Comparison of ENCODE assay signal across 15 cellular contexts in genomic region chr2:33021542-33022259, GRCh38.
DNase-seq lines count a peak whose midpoint lies in the region; ATAC-seq, FAIRE-seq and TF ChIP-seq lines count a peak whose summit lies in the region.
"Had no signal": no experiment of that assay in that cellular context is flagged by ENCODE, and none has a peak within 500 bp of the region (broad histone marks: within the 10 kb centered on the region; RNA-seq: fewer than 3 reads in every experiment).

No MANE protein-coding gene starts in this region.

- peak overlapping the region; percentile 25; the same call in 1 of the 2 replicates for H2AFZ ChIP-seq in GM23248
- peak overlapping the region; percentile 36 for H2AFZ ChIP-seq in K562 (ENCODE audit: low read depth, low read length)

- H3K9me3 ChIP-seq in GM23248 (ENCODE audit: low read depth) (no peaks in the 10 kb centered on the region), K562 (replicated peaks; ENCODE audit: control insufficient read depth, insufficient read depth, low read depth, low read length) (peaks cover 6% of the 10 kb centered on the region; the same call in 1 of the 2 replicates), heart right ventricle (peaks cover 0 to 9% (median 5%) of the 10 kb centered on the region in 11 donors), gastrocnemius medialis (no peaks in the 10 kb centered on the region)

- intact Hi-C loops in K562 (cut with micrococcal nuclease) (loop anchor here (5.0 kb wide), 1 partner anchor 59 kb away; no protein-coding TSS in a partner anchor), heart right ventricle (cut with DNase I) (loop anchor here in 1 of 10 donors (10.0 kb wide), 2 partner anchors 77 to 467 kb away; partner anchors contain the start of gene LTBP1), gastrocnemius medialis (cut with DNase I; ENCODE audit: low total_unique reads) (loop anchor here (2.0 to 5.0 kb wide), 2 partner anchors 75 to 111 kb away; partner anchors contain the start of gene LTBP1)

- WGBS in GM23248 (ENCODE audit: low coverage in 1 of 2, low lambda C conversion rate in 2 of 2, missing lambda C conversion rate in 2 of 2), 2 experiments, result 40 to 46% methylated on average over 5 of the region's 5 CpGs
- 16% methylated on average over 5 of the region's 5 CpGs for WGBS in K562 (ENCODE audit: insufficient coverage, low coverage, missing lambda C conversion rate)
- 17 to 25% methylated on average over 5 of the region's 5 CpGs for WGBS in heart right ventricle, 2 donors

- POLR2A ChIA-PET in K562 (lab: Yijun Ruan, JAX), result interaction anchor here (1.4 kb wide), 1 partner anchor 15 kb away, joined by 4 read pairs; no protein-coding TSS in a partner anchor

- H3K4me2 ChIP-seq in GM23248 (ENCODE audit: unreplicated experiment), result peak overlapping the region; percentile 44
- H3K4me2 ChIP-seq in K562 (ENCODE audit: insufficient read depth, low read length), result peak overlapping the region; percentile 45; the same call in 1 of the 2 replicates

- TF ChIP-seq EP300 in K562 (IDR thresholded peaks at IDR 0.05; ENCODE audit: low read length), result no peak; the same call in 1 of the 2 replicates

- TF ChIP-seq CTCF in K562 (IDR thresholded peaks at IDR 0.05 in 2 of 3, conservative IDR thresholded peaks at IDR 0.05 in 1 of 3; ENCODE audit: insufficient read depth in 2 of 3, low read depth in 1 of 3, low read length in 3 of 3) (no peak), heart right ventricle (IDR thresholded peaks at IDR 0.05) (no peak), gastrocnemius medialis (IDR thresholded peaks at IDR 0.05 in 4 of 5, conservative IDR thresholded peaks at IDR 0.05 in 1 of 5) (no peak)

- H3F3A ChIP-seq in GM23248 (ENCODE audit: insufficient read depth), result peaks cover 43% of the 10 kb centered on the region

- H3K27ac ChIP-seq in GM23248, result no peak overlapping the region
- H3K27ac ChIP-seq in K562 (ENCODE audit: extremely low read depth, low read depth, low read length), result peak overlapping the region; percentile 76
- peak overlapping the region in 9 of 10 donors; percentile 1 to 76 (median 66) for H3K27ac ChIP-seq in heart right ventricle
- peak overlapping the region; percentile 63 to 84 (median 70) for H3K27ac ChIP-seq in gastrocnemius medialis

- in situ Hi-C loops in GM23248 (cut with MboI) (no loop called here), K562 (cut with MboI) (no loop called here), gastrocnemius medialis (cut with MboI; ENCODE audit: low sequenced_read_pairs in 4 of 4) (loop anchor here in 1 of 4 donors (10.0 kb wide), 1 partner anchor 237 kb away; no protein-coding TSS in a partner anchor)

- no peak for TF ChIP-seq POLR2A in K562 (conservative IDR thresholded peaks at IDR 0.05)
- no peak for TF ChIP-seq POLR2A in gastrocnemius medialis (IDR thresholded peaks at IDR 0.05)

- H3K36me3 ChIP-seq in GM23248 (ENCODE audit: low read depth) (no peaks in the 10 kb centered on the region), K562 (ENCODE audit: control insufficient read depth, insufficient read depth, low read length) (no peaks in the 10 kb centered on the region), heart right ventricle (peaks cover 0 to 8% (median 0%) of the 10 kb centered on the region in 9 donors), gastrocnemius medialis (no peaks in the 10 kb centered on the region)

- no peaks in the 10 kb centered on the region for H3K9me1 ChIP-seq in K562 (ENCODE audit: control insufficient read depth, insufficient read depth, low read length)

- H3K27me3 ChIP-seq in GM23248 (replicated peaks; ENCODE audit: insufficient read depth) (no peaks in the 10 kb centered on the region), K562 (ENCODE audit: control insufficient read depth in 2 of 2, insufficient read depth in 2 of 2, low read length in 2 of 2) (no peaks in the 10 kb centered on the region), heart right ventricle (no peaks in the 10 kb centered on the region), gastrocnemius medialis (no peaks in the 10 kb centered on the region)

- FAIRE-seq in K562 (lab: Jason Lieb, UNC), result peak; percentile 62

- DNase-seq in GM23248 (peak; percentile 74), K562 (ENCODE audit: extremely low read depth in 1 of 4, low spot score in 3 of 4) (peak in 1 of 4 experiments; percentile 42), heart right ventricle (no peak), gastrocnemius medialis (peak in 1 of 2 donors; percentile 24), OCI-M2 (lab: John Stamatoyannopoulos, UW; ENCODE audit: unreplicated experiment) (no peak)
- DNase-seq: activated CD8-positive, alpha-beta memory T cell treated with anti-CD3 and anti-CD28 coated beads, Interleukin-2, amount 10 ng/mL, durations not matched to agents 7 days and 5 days; activated naive CD8-positive, alpha-beta T cell treated with anti-CD3 and anti-CD28 coated beads for 36 hours; GDM1; NCI-H187; NCI-H774; SHP77; stimulated activated CD4-positive, alpha-beta T cell treated with anti-CD3 and anti-CD28 coated beads, Interleukin-4, amount 100 ng/mL, for 4 hours had no signal

- no peak overlapping the region for H3K9ac ChIP-seq in GM23248
- H3K9ac ChIP-seq in K562 (ENCODE audit: insufficient read depth in 1 of 2, low read depth in 2 of 2, low read length in 2 of 2), result peak overlapping the region in 1 of 2 experiments; percentile 9; a peak in 1 of 4 replicates

- H3K4me1 ChIP-seq in GM23248 (ENCODE audit: insufficient read depth) (peaks cover 35% of the 10 kb centered on the region), K562 (replicated peaks in 1 of 2; ENCODE audit: control insufficient read depth in 2 of 2, insufficient read depth in 2 of 2, low read length in 2 of 2) (peaks cover 10 to 45% of the 10 kb centered on the region in 2 experiments; a peak in 4 of 5 replicates), heart right ventricle (peaks cover 0 to 44% (median 26%) of the 10 kb centered on the region in 9 donors), gastrocnemius medialis (peaks cover 31 to 32% of the 10 kb centered on the region in 2 donors)

- H3K79me2 ChIP-seq in GM23248 (ENCODE audit: insufficient read depth) (no peaks in the 10 kb centered on the region), K562 (ENCODE audit: control insufficient read depth, insufficient read depth, low read length) (no peaks in the 10 kb centered on the region; the same call in 2 of the 3 replicates)

- no peak overlapping the region for H3K4me3 ChIP-seq in GM23248
- no peak overlapping the region for H3K4me3 ChIP-seq in K562
- no peak overlapping the region for H3K4me3 ChIP-seq in heart right ventricle
- H3K4me3 ChIP-seq in gastrocnemius medialis, result peak overlapping the region in 1 of 4 donors; percentile 8

- no peak for TF ChIP-seq RAD21 in K562 (CRISPR knock-in tag; conservative IDR thresholded peaks at IDR 0.05 in 1 of 2, IDR thresholded peaks at IDR 0.05 in 1 of 2)

- CTCF ChIA-PET in K562 (lab: Yijun Ruan, JAX; ENCODE audit: low intra/inter-chr PET ratio), result no interaction called here

- BruUV-seq in K562 (replicated peaks; lab: Mats Ljungman, UMichigan), result no TSS peak

- no peaks in the 10 kb centered on the region for H4K20me1 ChIP-seq in GM23248 (ENCODE audit: insufficient read depth)
- H4K20me1 ChIP-seq in K562 (replicated peaks; ENCODE audit: control insufficient read depth, insufficient read depth, low read length), result no peaks in the 10 kb centered on the region

- ATAC-seq in K562, result no peak
- peak in 6 of 8 donors; percentile 28 to 64 (median 44) for ATAC-seq in heart right ventricle
- peak; percentile 71 to 81 for ATAC-seq in gastrocnemius medialis
- ATAC-seq in GM18873 (IDR thresholded peaks at IDR 0.05; ENCODE audit: low FRiP score, unreplicated experiment), result no peak
- no peak for ATAC-seq in HG02763 (IDR thresholded peaks at IDR 0.05; ENCODE audit: unreplicated experiment)
- ATAC-seq in GM21423 (IDR thresholded peaks at IDR 0.05; ENCODE audit: unreplicated experiment), result no peak
- ATAC-seq: activated CD8-positive, alpha-beta memory T cell treated with anti-CD3 and anti-CD28 coated beads, Interleukin-2, amount 10 ng/mL, durations not matched to agents 7 days and 5 days had no signal

- H3K9me2 ChIP-seq in GM23248 (ENCODE audit: insufficient read depth), result no peaks in the 10 kb centered on the region

TF ChIP-seq in K562, 482 proteins besides CTCF, POLR2A, EP300 and RAD21 (continues in another document):
- TF ChIP-seq SNIP1 (IDR thresholded peaks at IDR 0.05; ENCODE audit: low read depth), result no peak
- no peak for TF ChIP-seq KLF6 (CRISPR knock-in tag; IDR thresholded peaks at IDR 0.05; ENCODE audit: borderline replicate concordance)
- peak; percentile 95 for TF ChIP-seq MEF2A (IDR thresholded peaks at IDR 0.05; ENCODE audit: control insufficient read depth, low read depth, low read length)
- TF ChIP-seq, protein P1, sequence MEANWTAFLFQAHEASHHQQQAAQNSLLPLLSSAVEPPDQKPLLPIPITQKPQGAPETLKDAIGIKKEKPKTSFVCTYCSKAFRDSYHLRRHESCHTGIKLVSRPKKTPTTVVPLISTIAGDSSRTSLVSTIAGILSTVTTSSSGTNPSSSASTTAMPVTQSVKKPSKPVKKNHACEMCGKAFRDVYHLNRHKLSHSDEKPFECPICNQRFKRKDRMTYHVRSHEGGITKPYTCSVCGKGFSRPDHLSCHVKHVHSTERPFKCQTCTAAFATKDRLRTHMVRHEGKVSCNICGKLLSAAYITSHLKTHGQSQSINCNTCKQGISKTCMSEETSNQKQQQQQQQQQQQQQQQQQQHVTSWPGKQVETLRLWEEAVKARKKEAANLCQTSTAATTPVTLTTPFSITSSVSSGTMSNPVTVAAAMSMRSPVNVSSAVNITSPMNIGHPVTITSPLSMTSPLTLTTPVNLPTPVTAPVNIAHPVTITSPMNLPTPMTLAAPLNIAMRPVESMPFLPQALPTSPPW (CRISPR knock-in tag; IDR thresholded peaks at IDR 0.05), result no peak
- TF ChIP-seq CHD4 (IDR thresholded peaks at IDR 0.05; ENCODE audit: insufficient read depth, insufficient replicate concordance, low read depth, low read length, poor library complexity, severe bottlenecking), result no peak
- TF ChIP-seq FOXJ3 (CRISPR knock-in tag; IDR thresholded peaks at IDR 0.05), result no peak
- no peak for TF ChIP-seq PHF20 (IDR thresholded peaks at IDR 0.05; ENCODE audit: partially characterized antibody)
- no peak for TF ChIP-seq KLF16 (IDR thresholded peaks at IDR 0.05)
- TF ChIP-seq FOXK2 (conservative IDR thresholded peaks at IDR 0.05 in 1 of 2, IDR thresholded peaks at IDR 0.05 in 1 of 2; ENCODE audit: low read depth in 2 of 2), result peak; percentile 18 to 53; a peak in 2 of 4 replicates
- TF ChIP-seq TCF3 (CRISPR knock-in tag; IDR thresholded peaks at IDR 0.05), result peak; percentile 24; the same call in 1 of the 2 replicates
- TF ChIP-seq ZNF217 (CRISPR knock-in tag; IDR thresholded peaks at IDR 0.05), result no peak
- TF ChIP-seq TFAM (CRISPR knock-in tag; conservative IDR thresholded peaks at IDR 0.05), result no peak
- no peak for TF ChIP-seq IFI16 (CRISPR knock-in tag; IDR thresholded peaks at IDR 0.05)
- no peak for TF ChIP-seq FOXP1 (CRISPR knock-in tag; IDR thresholded peaks at IDR 0.05)
- TF ChIP-seq NR3C1 (CRISPR knock-in tag; IDR thresholded peaks at IDR 0.05), result no peak
- no peak for TF ChIP-seq IRF2 (CRISPR knock-in tag; IDR thresholded peaks at IDR 0.05)

Comparison
In these comparisons a context has a peak if more than half of its experiments do, and no peak if none do; other contexts are left out.
1. ATAC-seq: peak in heart right ventricle (6 of 8) and gastrocnemius medialis (2 of 2); none in K562 (single experiment), GM18873 (single experiment), HG02763 (single experiment) and GM21423 (single experiment).